In genomic region chr1:1039145-1039910, GRCh38 we compare ENCODE assay signal across 16 cellular contexts. TPM values are rescaled to one million over a fixed set of nuclear protein-coding genes. Genes with fewer than 3 reads are reported as not detected.
DNase-seq lines count a peak whose midpoint lies in the region; ATAC-seq and TF ChIP-seq lines count a peak whose summit lies in the region.
"Had no signal": no experiment of that assay in that cellular context is flagged by ENCODE, and none has a peak within 500 bp of the region (broad histone marks: within the 10 kb centered on the region; RNA-seq: fewer than 3 reads in every experiment).

No MANE protein-coding gene starts in this region.

- no peaks in the 10 kb centered on the region for H3K9me3 Mint-ChIP-seq in Caco-2 (ENCODE audit: unreplicated experiment)
- H3K9me3 Mint-ChIP-seq in activated T-cell treated with anti-CD3 and anti-CD28 coated beads, Interleukin-2, amount 50 U/mL, for 72 hours: no peaks in the 10 kb centered on the region
- no peaks in the 10 kb centered on the region for H3K9me3 Mint-ChIP-seq in nephron

- intact Hi-C loops in Caco-2 (cut with micrococcal nuclease; ENCODE audit: unreplicated experiment): loop anchor here (2.0 kb wide), 1 partner anchor 19 kb away; no protein-coding TSS in a partner anchor

- no peak overlapping the region for H3K4me3 Mint-ChIP-seq in Caco-2 (ENCODE audit: unreplicated experiment)
- peak overlapping the region; percentile 74 to 89 for H3K4me3 Mint-ChIP-seq in activated T-cell treated with anti-CD3 and anti-CD28 coated beads, Interleukin-2, amount 50 U/mL, for 72 hours
- H3K4me3 Mint-ChIP-seq in nephron: peak overlapping the region; percentile 62 to 73 (median 73)

- POLR2A ChIA-PET in Caco-2 (lab: Charles Lee): no interaction called here

- H3K27ac Mint-ChIP-seq in Caco-2 (ENCODE audit: unreplicated experiment) (peak overlapping the region; percentile 53), nephron (no peak overlapping the region)
- no peak overlapping the region for H3K27ac Mint-ChIP-seq in activated T-cell treated with anti-CD3 and anti-CD28 coated beads, Interleukin-2, amount 50 U/mL, for 72 hours

- H3K4me1 ChIP-seq in Caco-2: peaks cover 18% of the 10 kb centered on the region

- no peak overlapping the region for H3K4me3 ChIP-seq in Caco-2 (ENCODE audit: low read depth, low read length)
- peak overlapping the region; percentile 34 for H3K4me3 ChIP-seq in HL-60 (replicated peaks; ENCODE audit: insufficient read depth, low read length)

- H3K36me3 ChIP-seq in Caco-2 (ENCODE audit: control insufficient read depth, insufficient read depth, low read length): no peaks in the 10 kb centered on the region; the same call in none of the 2 replicates

- H3K27me3 ChIP-seq in Caco-2 (replicated peaks; ENCODE audit: control insufficient read depth, insufficient read depth, low read length) (no peaks in the 10 kb centered on the region), HL-60 (ENCODE audit: insufficient read depth, poor library complexity, severe bottlenecking) (peaks cover 18% of the 10 kb centered on the region)

- H3K27me3 Mint-ChIP-seq in Caco-2 (ENCODE audit: insufficient read depth, unreplicated experiment) (no peaks in the 10 kb centered on the region), nephron (ENCODE audit: low read depth) (peaks cover 29% of the 10 kb centered on the region)
- peaks cover 16% of the 10 kb centered on the region for H3K27me3 Mint-ChIP-seq in activated T-cell treated with anti-CD3 and anti-CD28 coated beads, Interleukin-2, amount 50 U/mL, for 72 hours (ENCODE audit: low read depth)

- no TSS peak for BruUV-seq in Caco-2 (replicated peaks; lab: Mats Ljungman, UMichigan)

- ATAC-seq in activated T-cell treated with anti-CD3 and anti-CD28 coated beads, Interleukin-2, amount 50 U/mL, for 72 hours (replicated peaks in 1 of 2): peak; percentile 48 to 51
- ATAC-seq in HG03571 (IDR thresholded peaks at IDR 0.05; ENCODE audit: unreplicated experiment): no peak

- CTCF ChIA-PET in Caco-2 (lab: Charles Lee): no interaction called here

- H3K36me3 Mint-ChIP-seq in Caco-2 (ENCODE audit: insufficient read depth, unreplicated experiment) (peaks cover 42% of the 10 kb centered on the region), nephron (ENCODE audit: low read depth) (peaks cover 14% of the 10 kb centered on the region)
- peaks cover 0 to 3% of the 10 kb centered on the region in 2 donors for H3K36me3 Mint-ChIP-seq in activated T-cell treated with anti-CD3 and anti-CD28 coated beads, Interleukin-2, amount 50 U/mL, for 72 hours (ENCODE audit: insufficient read depth in 2 of 2)

- H3K9me3 ChIP-seq in Caco-2: no peaks in the 10 kb centered on the region

- TF ChIP-seq CTCF in Caco-2 (IDR thresholded peaks at IDR 0.05; ENCODE audit: insufficient read depth in 1 of 2, low read depth in 1 of 2, low read length in 1 of 2, severe bottlenecking in 1 of 2, unreplicated experiment in 1 of 2) (no peak), HL-60 (IDR thresholded peaks at IDR 0.05; ENCODE audit: insufficient read depth, low read length) (no peak), nephron (IDR thresholded peaks at IDR 0.05; ENCODE audit: unreplicated experiment in 3 of 3) (no peak)

- H3K4me1 Mint-ChIP-seq in Caco-2 (ENCODE audit: low read depth, unreplicated experiment): no peaks in the 10 kb centered on the region
- H3K4me1 Mint-ChIP-seq in activated T-cell treated with anti-CD3 and anti-CD28 coated beads, Interleukin-2, amount 50 U/mL, for 72 hours (ENCODE audit: low read depth): peaks cover 23% of the 10 kb centered on the region
- H3K4me1 Mint-ChIP-seq in nephron: peaks cover 6% of the 10 kb centered on the region

- DNase-seq in Caco-2: no peak
- peak in 1 of 2 experiments; percentile 57 for DNase-seq in HL-60 (ENCODE audit: low read depth in 1 of 2, low spot score in 1 of 2)
- peak; percentile 41 to 61 for DNase-seq in activated T-cell treated with anti-CD3 and anti-CD28 coated beads, Interleukin-2, amount 50 U/mL, for 72 hours
- DNase-seq in stimulated activated CD8-positive, alpha-beta memory T cell treated with anti-CD3 and anti-CD28 coated beads, Interleukin-4, amount 100 ng/mL, for 48 hours: no peak
- no peak for DNase-seq in NCI-H2107 (lab: John Stamatoyannopoulos, UW)
- DNase-seq in dedifferentiated amniotic fluid mesenchymal stem cell (ENCODE audit: extremely low spot score): no peak
- DNase-seq: activated CD4-positive, CD25-positive, alpha-beta regulatory T cell; aorta; islet precursor cell; NCI-H1930; occipital lobe; stimulated activated CD4-positive, alpha-beta T cell treated with anti-CD3 and anti-CD28 coated beads, Interleukin-4, amount 100 ng/mL, for 4 hours; trophoblast cell had no signal

- no peak overlapping the region for H3K27ac ChIP-seq in HL-60 (replicated peaks)

RNA-seq across cellular contexts. Expression of gene AGRN, which starts 19.4 kb away (rescaled TPM):
- 176 and 188 TPM in 2 replicates for total RNA-seq in Caco-2 (2022)
- 100 to 1,000 TPM in 1 of 2 donors, 10 to 100 TPM in 1; 69.0 to 112 TPM for total RNA-seq in activated T-cell treated with anti-CD3 and anti-CD28 coated beads, Interleukin-2, amount 50 U/mL, for 72 hours

RNA-seq across cellular contexts. Expression of gene ISG15, which starts 26.0 kb away (rescaled TPM):
- total RNA-seq in Caco-2 (2022): 55.5 and 63.1 TPM in 2 replicates
- total RNA-seq in activated T-cell treated with anti-CD3 and anti-CD28 coated beads, Interleukin-2, amount 50 U/mL, for 72 hours: 100 to 1,000 TPM in 1 of 2 donors, 10 to 100 TPM in 1; 81.0 to 197 TPM

RNA-seq across cellular contexts. Expression of gene RNF223, which starts 34.8 kb away (rescaled TPM):
- total RNA-seq in Caco-2 (2022): 0.56 and 0.57 TPM in 2 replicates
- under 1 TPM in 1 of 2 donors, not detected in 1; 0.12 TPM for total RNA-seq in activated T-cell treated with anti-CD3 and anti-CD28 coated beads, Interleukin-2, amount 50 U/mL, for 72 hours
- total RNA-seq: aorta, H7, occipital lobe had no signal

RNA-seq across cellular contexts. Expression of gene HES4, which starts 39.4 kb away (rescaled TPM):
- 45.5 and 53.8 TPM in 2 replicates for total RNA-seq in Caco-2 (2022)
- 1 to 10 TPM; 7.8 to 9.9 TPM for total RNA-seq in activated T-cell treated with anti-CD3 and anti-CD28 coated beads, Interleukin-2, amount 50 U/mL, for 72 hours

RNA-seq across cellular contexts. Expression of gene PERM1, which starts 57.4 kb away (rescaled TPM):
- total RNA-seq in Caco-2 (2022): 0.18 and 0.65 TPM in 2 replicates
- not detected for total RNA-seq in activated T-cell treated with anti-CD3 and anti-CD28 coated beads, Interleukin-2, amount 50 U/mL, for 72 hours
- total RNA-seq: H7 had no signal

Comparison
In these comparisons a context has a peak if more than half of its experiments do, and no peak if none do; other contexts are left out.
1. DNase-seq: peak in activated T-cell treated with anti-CD3 and anti-CD28 coated beads, Interleukin-2, amount 50 U/mL, for 72 hours (2 of 2); none in Caco-2 (0 of 2), stimulated activated CD8-positive, alpha-beta memory T cell treated with anti-CD3 and anti-CD28 coated beads, Interleukin-4, amount 100 ng/mL, for 48 hours (single experiment), NCI-H2107 (single experiment) and dedifferentiated amniotic fluid mesenchymal stem cell (single experiment).